ENCODE assay signal across 11 cellular contexts in genomic region chr10:125783957-125784356, GRCh38. TPM values are rescaled to one million over a fixed set of nuclear protein-coding genes. Genes with fewer than 3 reads are reported as not detected.
DNase-seq lines count a peak whose midpoint lies in the region; ATAC-seq and TF ChIP-seq lines count a peak whose summit lies in the region.
"Had no signal": no experiment of that assay in that cellular context is flagged by ENCODE, and none has a peak within 500 bp of the region (broad histone marks: within the 10 kb centered on the region; RNA-seq: fewer than 3 reads in every experiment).

No MANE protein-coding gene starts in this region.

- no peak overlapping the region for H3K4me3 Mint-ChIP-seq in activated naive CD4-positive, alpha-beta T cell treated with anti-CD3 and anti-CD28 coated beads, Interleukin-2, amount 10 ng/mL, durations not matched to agents 7 days and 5 days
- H3K4me3 Mint-ChIP-seq: CD4-positive, alpha-beta memory T cell; stimulated activated effector memory CD8-positive, alpha-beta T cell treated with anti-CD3 and anti-CD28 coated beads, Interleukin-12 subunit alpha, Interleukin-12 subunit beta, amount 100 ng/mL, for 72 hours had no signal

- H3K9me3 ChIP-seq in OCI-LY3 (ENCODE audit: insufficient read depth, low read length) = no peaks in the 10 kb centered on the region
- no peaks in the 10 kb centered on the region for H3K9me3 ChIP-seq in body of pancreas

- TF ChIP-seq POLR2A in body of pancreas (IDR thresholded peaks at IDR 0.05) = no peak

- H3K27ac ChIP-seq in OCI-LY3 (ENCODE audit: low read length) (peak overlapping the region; percentile 81), body of pancreas (no peak overlapping the region)

- no peaks in the 10 kb centered on the region for H3K79me2 ChIP-seq in OCI-LY3 (ENCODE audit: low read length)

- no peak for DNase-seq in body of pancreas
- DNase-seq in activated naive CD4-positive, alpha-beta T cell treated with anti-CD3 and anti-CD28 coated beads, Interleukin-2, amount 10 ng/mL, durations not matched to agents 7 days and 5 days = no peak
- DNase-seq in HuH-7.5 (ENCODE audit: low spot score) = no peak
- no peak for DNase-seq in HT-29 (ENCODE audit: low spot score)
- DNase-seq: activated gamma-delta T cell; CD4-positive, alpha-beta memory T cell had no signal

- peaks cover 32% of the 10 kb centered on the region for H3K4me1 ChIP-seq in OCI-LY3 (ENCODE audit: low read length)
- no peaks in the 10 kb centered on the region for H3K4me1 ChIP-seq in body of pancreas

- TF ChIP-seq CTCF in OCI-LY3 (IDR thresholded peaks at IDR 0.05; ENCODE audit: low read depth, low read length) (no peak), body of pancreas (IDR thresholded peaks at IDR 0.05) (no peak)

- H3K36me3 Mint-ChIP-seq in activated naive CD4-positive, alpha-beta T cell treated with anti-CD3 and anti-CD28 coated beads, Interleukin-2, amount 10 ng/mL, durations not matched to agents 7 days and 5 days = peaks cover 5% of the 10 kb centered on the region
- H3K36me3 Mint-ChIP-seq: stimulated activated effector memory CD8-positive, alpha-beta T cell treated with anti-CD3 and anti-CD28 coated beads, Interleukin-12 subunit alpha, Interleukin-12 subunit beta, amount 100 ng/mL, for 72 hours had no signal

- no peak overlapping the region for H3K27ac Mint-ChIP-seq in activated naive CD4-positive, alpha-beta T cell treated with anti-CD3 and anti-CD28 coated beads, Interleukin-2, amount 10 ng/mL, durations not matched to agents 7 days and 5 days
- H3K27ac Mint-ChIP-seq: stimulated activated effector memory CD8-positive, alpha-beta T cell treated with anti-CD3 and anti-CD28 coated beads, Interleukin-12 subunit alpha, Interleukin-12 subunit beta, amount 100 ng/mL, for 72 hours had no signal

- peaks cover 18% of the 10 kb centered on the region for H3K4me1 Mint-ChIP-seq in activated naive CD4-positive, alpha-beta T cell treated with anti-CD3 and anti-CD28 coated beads, Interleukin-2, amount 10 ng/mL, durations not matched to agents 7 days and 5 days

- ATAC-seq in GM18519 (IDR thresholded peaks at IDR 0.05; ENCODE audit: low FRiP score, unreplicated experiment) (peak; percentile 90), GM21381 (IDR thresholded peaks at IDR 0.05; ENCODE audit: unreplicated experiment) (peak; percentile 80), HG03060 (IDR thresholded peaks at IDR 0.05; ENCODE audit: low read depth, unreplicated experiment) (peak; percentile 73), body of pancreas (no peak)
- ATAC-seq: stimulated activated effector memory CD8-positive, alpha-beta T cell treated with anti-CD3 and anti-CD28 coated beads, Interleukin-12 subunit alpha, Interleukin-12 subunit beta, amount 100 ng/mL, for 72 hours had no signal

- H3K36me3 ChIP-seq in OCI-LY3 (replicated peaks; ENCODE audit: low read depth, low read length) (peaks cover 3% of the 10 kb centered on the region), body of pancreas (replicated peaks in 1 of 2; ENCODE audit: insufficient read depth in 1 of 2, low read depth in 2 of 2) (peaks cover 0 to 1% of the 10 kb centered on the region in 2 donors)

- H3K27me3 ChIP-seq in OCI-LY3 (ENCODE audit: low read depth, low read length) (no peaks in the 10 kb centered on the region), body of pancreas (no peaks in the 10 kb centered on the region)

- WGBS in body of pancreas, 2 donors = 78 to 88% methylated on average over 6 of the region's 6 CpGs

- peak overlapping the region; percentile 60; the same call in 1 of the 2 replicates for H3K9ac ChIP-seq in OCI-LY3 (ENCODE audit: low read length)

- CTCF ChIA-PET in activated naive CD4-positive, alpha-beta T cell treated with anti-CD3 and anti-CD28 coated beads, Interleukin-2, amount 10 ng/mL, durations not matched to agents 7 days and 5 days (lab: Charles Lee) = no interaction called here

- no peaks in the 10 kb centered on the region for H4K20me1 ChIP-seq in OCI-LY3 (ENCODE audit: insufficient read depth, low read length)

- peak overlapping the region; percentile 84 for H2AFZ ChIP-seq in OCI-LY3 (ENCODE audit: low read depth, low read length)

- H3K9me3 Mint-ChIP-seq in activated naive CD4-positive, alpha-beta T cell treated with anti-CD3 and anti-CD28 coated beads, Interleukin-2, amount 10 ng/mL, durations not matched to agents 7 days and 5 days = no peaks in the 10 kb centered on the region
- H3K9me3 Mint-ChIP-seq: CD4-positive, alpha-beta memory T cell; stimulated activated effector memory CD8-positive, alpha-beta T cell treated with anti-CD3 and anti-CD28 coated beads, Interleukin-12 subunit alpha, Interleukin-12 subunit beta, amount 100 ng/mL, for 72 hours had no signal

- H3K4me2 ChIP-seq in OCI-LY3 (ENCODE audit: low read length) = peak overlapping the region; percentile 76

- H3K27me3 Mint-ChIP-seq in activated naive CD4-positive, alpha-beta T cell treated with anti-CD3 and anti-CD28 coated beads, Interleukin-2, amount 10 ng/mL, durations not matched to agents 7 days and 5 days = no peaks in the 10 kb centered on the region

- H3K4me3 ChIP-seq in OCI-LY3 (ENCODE audit: low read length) = peak overlapping the region; percentile 53
- no peak overlapping the region for H3K4me3 ChIP-seq in body of pancreas

- intact Hi-C loops in body of pancreas (cut with DNase I) = no loop called here

RNA-seq across cellular contexts. Expression of gene MMP21, which starts 8.3 kb away (rescaled TPM):
- not detected for total RNA-seq in body of pancreas
- not detected in 2 replicates for total RNA-seq in HT-29 (2014; rRNA removed; shearing (Covaris generic))

RNA-seq across cellular contexts. Expression of gene UROS, which starts 39.1 kb away (rescaled TPM):
- 10 to 100 TPM; 15.8 to 31.4 TPM for total RNA-seq in body of pancreas
- total RNA-seq in HT-29 (2014; rRNA removed; shearing (Covaris generic)) = 44.0 and 48.0 TPM in 2 replicates

RNA-seq across cellular contexts. Expression of gene BCCIP, which starts 39.4 kb away (rescaled TPM):
- total RNA-seq in body of pancreas = 10 to 100 TPM; 16.2 to 31.4 TPM
- total RNA-seq in HT-29 (2014; rRNA removed; shearing (Covaris generic)) = 30.1 and 34.9 TPM in 2 replicates
